1 cellular context compared by ENCODE assay signal in the genomic region with DNA sequence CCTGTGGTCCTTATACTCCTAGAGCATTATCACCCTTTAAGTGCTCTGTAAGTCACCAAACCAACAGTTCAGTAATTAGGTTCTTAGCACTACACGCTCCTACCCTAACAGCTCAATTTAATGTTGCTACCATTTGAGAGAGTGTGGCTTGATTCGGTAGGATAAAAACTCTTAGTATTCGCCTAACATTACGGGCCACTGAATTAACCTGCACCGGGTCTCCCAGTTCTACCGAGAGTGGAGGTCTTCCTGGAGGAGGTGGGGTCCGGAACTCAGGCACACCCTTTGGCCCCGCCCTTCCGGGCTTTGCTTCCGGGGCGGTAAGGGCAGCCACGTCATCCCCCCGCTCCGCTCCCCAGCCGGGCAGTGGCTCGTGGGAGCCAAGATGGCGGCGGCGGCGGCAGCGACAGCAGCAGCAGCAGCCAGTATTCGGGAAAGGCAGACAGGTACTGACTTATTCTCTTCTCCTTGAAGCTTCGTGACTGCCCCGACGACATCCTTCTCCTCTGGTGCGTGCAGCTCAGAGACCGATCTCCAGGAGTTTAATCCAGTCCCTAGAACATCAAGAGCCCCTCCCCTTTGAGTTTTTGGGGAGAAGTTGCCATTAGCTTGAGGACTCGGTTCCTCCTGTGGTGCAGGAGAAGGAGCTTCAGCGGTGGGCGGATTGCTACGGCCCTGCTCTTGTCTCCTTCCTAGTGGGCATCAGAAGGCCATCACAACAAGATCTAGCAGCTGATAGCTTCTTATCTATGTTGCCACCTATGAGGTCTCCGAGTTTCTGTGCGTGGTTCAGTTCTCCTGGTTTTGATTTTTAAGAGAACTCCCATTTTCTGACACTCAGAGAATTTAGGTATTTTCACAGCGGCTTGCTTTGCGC.
TF ChIP-seq lines count a peak whose summit lies in the region.

A gene with protein sequence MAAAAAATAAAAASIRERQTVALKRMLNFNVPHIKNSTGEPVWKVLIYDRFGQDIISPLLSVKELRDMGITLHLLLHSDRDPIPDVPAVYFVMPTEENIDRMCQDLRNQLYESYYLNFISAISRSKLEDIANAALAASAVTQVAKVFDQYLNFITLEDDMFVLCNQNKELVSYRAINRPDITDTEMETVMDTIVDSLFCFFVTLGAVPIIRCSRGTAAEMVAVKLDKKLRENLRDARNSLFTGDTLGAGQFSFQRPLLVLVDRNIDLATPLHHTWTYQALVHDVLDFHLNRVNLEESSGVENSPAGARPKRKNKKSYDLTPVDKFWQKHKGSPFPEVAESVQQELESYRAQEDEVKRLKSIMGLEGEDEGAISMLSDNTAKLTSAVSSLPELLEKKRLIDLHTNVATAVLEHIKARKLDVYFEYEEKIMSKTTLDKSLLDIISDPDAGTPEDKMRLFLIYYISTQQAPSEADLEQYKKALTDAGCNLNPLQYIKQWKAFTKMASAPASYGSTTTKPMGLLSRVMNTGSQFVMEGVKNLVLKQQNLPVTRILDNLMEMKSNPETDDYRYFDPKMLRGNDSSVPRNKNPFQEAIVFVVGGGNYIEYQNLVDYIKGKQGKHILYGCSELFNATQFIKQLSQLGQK (plus strand): TSS at position 366 of the 877 bp plus-strand sequence. CDS start 20 bp downstream, at position 386.

TF ChIP-seq in HepG2, 621 proteins besides CTCF, POLR2A, EP300 and RAD21 (continued from another document and continues in another):
- TF ChIP-seq ZNF24 (IDR thresholded peaks at IDR 0.05): peak; percentile 39; the same call in 1 of the 2 replicates
- TF ChIP-seq ZNF34 (CRISPR knock-in tag; IDR thresholded peaks at IDR 0.05; ENCODE audit: borderline replicate concordance): peak; percentile 99
- TF ChIP-seq, protein P1, sequence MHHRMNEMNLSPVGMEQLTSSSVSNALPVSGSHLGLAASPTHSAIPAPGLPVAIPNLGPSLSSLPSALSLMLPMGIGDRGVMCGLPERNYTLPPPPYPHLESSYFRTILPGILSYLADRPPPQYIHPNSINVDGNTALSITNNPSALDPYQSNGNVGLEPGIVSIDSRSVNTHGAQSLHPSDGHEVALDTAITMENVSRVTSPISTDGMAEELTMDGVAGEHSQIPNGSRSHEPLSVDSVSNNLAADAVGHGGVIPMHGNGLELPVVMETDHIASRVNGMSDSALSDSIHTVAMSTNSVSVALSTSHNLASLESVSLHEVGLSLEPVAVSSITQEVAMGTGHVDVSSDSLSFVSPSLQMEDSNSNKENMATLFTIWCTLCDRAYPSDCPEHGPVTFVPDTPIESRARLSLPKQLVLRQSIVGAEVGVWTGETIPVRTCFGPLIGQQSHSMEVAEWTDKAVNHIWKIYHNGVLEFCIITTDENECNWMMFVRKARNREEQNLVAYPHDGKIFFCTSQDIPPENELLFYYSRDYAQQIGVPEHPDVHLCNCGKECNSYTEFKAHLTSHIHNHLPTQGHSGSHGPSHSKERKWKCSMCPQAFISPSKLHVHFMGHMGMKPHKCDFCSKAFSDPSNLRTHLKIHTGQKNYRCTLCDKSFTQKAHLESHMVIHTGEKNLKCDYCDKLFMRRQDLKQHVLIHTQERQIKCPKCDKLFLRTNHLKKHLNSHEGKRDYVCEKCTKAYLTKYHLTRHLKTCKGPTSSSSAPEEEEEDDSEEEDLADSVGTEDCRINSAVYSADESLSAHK (CRISPR knock-in tag; IDR thresholded peaks at IDR 0.05; ENCODE audit: borderline replicate concordance): peak; percentile 91; the same call in 1 of the 2 replicates
- peak; percentile 100 for TF ChIP-seq ELF4 (CRISPR knock-in tag; IDR thresholded peaks at IDR 0.05; ENCODE audit: borderline replicate concordance)
- TF ChIP-seq NR2F6 (IDR thresholded peaks at IDR 0.05): peak; percentile 39
- peak; percentile 88 for TF ChIP-seq NR2F6 (CRISPR knock-in tag; IDR thresholded peaks at IDR 0.05)
- TF ChIP-seq ZNF205 (CRISPR knock-in tag; IDR thresholded peaks at IDR 0.05): peak; percentile 93
- no peak; the same call in 1 of the 2 replicates for TF ChIP-seq JDP2 (CRISPR knock-in tag; IDR thresholded peaks at IDR 0.05; ENCODE audit: borderline replicate concordance)
- peak in 1 of 2 experiments; percentile 23; a peak in 1 of 4 replicates for TF ChIP-seq MAFK (conservative IDR thresholded peaks at IDR 0.05 in 1 of 2, IDR thresholded peaks at IDR 0.05 in 1 of 2; ENCODE audit: low read length in 2 of 2)
- TF ChIP-seq, protein P2, sequence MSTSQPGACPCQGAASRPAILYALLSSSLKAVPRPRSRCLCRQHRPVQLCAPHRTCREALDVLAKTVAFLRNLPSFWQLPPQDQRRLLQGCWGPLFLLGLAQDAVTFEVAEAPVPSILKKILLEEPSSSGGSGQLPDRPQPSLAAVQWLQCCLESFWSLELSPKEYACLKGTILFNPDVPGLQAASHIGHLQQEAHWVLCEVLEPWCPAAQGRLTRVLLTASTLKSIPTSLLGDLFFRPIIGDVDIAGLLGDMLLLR (CRISPR knock-in tag; IDR thresholded peaks at IDR 0.05): peak; percentile 97; the same call in 1 of the 2 replicates
- TF ChIP-seq, protein P3, sequence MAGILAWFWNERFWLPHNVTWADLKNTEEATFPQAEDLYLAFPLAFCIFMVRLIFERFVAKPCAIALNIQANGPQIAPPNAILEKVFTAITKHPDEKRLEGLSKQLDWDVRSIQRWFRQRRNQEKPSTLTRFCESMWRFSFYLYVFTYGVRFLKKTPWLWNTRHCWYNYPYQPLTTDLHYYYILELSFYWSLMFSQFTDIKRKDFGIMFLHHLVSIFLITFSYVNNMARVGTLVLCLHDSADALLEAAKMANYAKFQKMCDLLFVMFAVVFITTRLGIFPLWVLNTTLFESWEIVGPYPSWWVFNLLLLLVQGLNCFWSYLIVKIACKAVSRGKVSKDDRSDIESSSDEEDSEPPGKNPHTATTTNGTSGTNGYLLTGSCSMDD (CRISPR knock-in tag; IDR thresholded peaks at IDR 0.05): no peak
- TF ChIP-seq, protein P4, sequence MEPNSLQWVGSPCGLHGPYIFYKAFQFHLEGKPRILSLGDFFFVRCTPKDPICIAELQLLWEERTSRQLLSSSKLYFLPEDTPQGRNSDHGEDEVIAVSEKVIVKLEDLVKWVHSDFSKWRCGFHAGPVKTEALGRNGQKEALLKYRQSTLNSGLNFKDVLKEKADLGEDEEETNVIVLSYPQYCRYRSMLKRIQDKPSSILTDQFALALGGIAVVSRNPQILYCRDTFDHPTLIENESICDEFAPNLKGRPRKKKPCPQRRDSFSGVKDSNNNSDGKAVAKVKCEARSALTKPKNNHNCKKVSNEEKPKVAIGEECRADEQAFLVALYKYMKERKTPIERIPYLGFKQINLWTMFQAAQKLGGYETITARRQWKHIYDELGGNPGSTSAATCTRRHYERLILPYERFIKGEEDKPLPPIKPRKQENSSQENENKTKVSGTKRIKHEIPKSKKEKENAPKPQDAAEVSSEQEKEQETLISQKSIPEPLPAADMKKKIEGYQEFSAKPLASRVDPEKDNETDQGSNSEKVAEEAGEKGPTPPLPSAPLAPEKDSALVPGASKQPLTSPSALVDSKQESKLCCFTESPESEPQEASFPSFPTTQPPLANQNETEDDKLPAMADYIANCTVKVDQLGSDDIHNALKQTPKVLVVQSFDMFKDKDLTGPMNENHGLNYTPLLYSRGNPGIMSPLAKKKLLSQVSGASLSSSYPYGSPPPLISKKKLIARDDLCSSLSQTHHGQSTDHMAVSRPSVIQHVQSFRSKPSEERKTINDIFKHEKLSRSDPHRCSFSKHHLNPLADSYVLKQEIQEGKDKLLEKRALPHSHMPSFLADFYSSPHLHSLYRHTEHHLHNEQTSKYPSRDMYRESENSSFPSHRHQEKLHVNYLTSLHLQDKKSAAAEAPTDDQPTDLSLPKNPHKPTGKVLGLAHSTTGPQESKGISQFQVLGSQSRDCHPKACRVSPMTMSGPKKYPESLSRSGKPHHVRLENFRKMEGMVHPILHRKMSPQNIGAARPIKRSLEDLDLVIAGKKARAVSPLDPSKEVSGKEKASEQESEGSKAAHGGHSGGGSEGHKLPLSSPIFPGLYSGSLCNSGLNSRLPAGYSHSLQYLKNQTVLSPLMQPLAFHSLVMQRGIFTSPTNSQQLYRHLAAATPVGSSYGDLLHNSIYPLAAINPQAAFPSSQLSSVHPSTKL (CRISPR knock-in tag; IDR thresholded peaks at IDR 0.05): peak; percentile 96
- no peak for TF ChIP-seq ZNF558 (CRISPR knock-in tag; IDR thresholded peaks at IDR 0.05; ENCODE audit: borderline replicate concordance)
- peak; percentile 99 for TF ChIP-seq ZNF678 (CRISPR knock-in tag; IDR thresholded peaks at IDR 0.05)
- TF ChIP-seq, protein P5, sequence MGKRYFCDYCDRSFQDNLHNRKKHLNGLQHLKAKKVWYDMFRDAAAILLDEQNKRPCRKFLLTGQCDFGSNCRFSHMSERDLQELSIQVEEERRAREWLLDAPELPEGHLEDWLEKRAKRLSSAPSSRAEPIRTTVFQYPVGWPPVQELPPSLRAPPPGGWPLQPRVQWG (CRISPR knock-in tag; IDR thresholded peaks at IDR 0.05; ENCODE audit: borderline replicate concordance, low read depth): no peak
- no peak for TF ChIP-seq ATM (IDR thresholded peaks at IDR 0.05; ENCODE audit: borderline replicate concordance)
- peak; percentile 89; the same call in 1 of the 2 replicates for TF ChIP-seq MLLT10 (CRISPR knock-in tag; IDR thresholded peaks at IDR 0.05)
- no peak; the same call in none of the 2 replicates for TF ChIP-seq ZNF468 (CRISPR knock-in tag; IDR thresholded peaks at IDR 0.05)
- peak; percentile 62; the same call in 1 of the 2 replicates for TF ChIP-seq SMARCC2 (IDR thresholded peaks at IDR 0.05)
- peak; percentile 99 for TF ChIP-seq SNAPC2 (CRISPR knock-in tag; IDR thresholded peaks at IDR 0.05)
- peak; percentile 68; the same call in 1 of the 2 replicates for TF ChIP-seq ZNF251 (CRISPR knock-in tag; IDR thresholded peaks at IDR 0.05)
- TF ChIP-seq MED13 (CRISPR knock-in tag; IDR thresholded peaks at IDR 0.05): peak; percentile 93
- TF ChIP-seq, protein P6, sequence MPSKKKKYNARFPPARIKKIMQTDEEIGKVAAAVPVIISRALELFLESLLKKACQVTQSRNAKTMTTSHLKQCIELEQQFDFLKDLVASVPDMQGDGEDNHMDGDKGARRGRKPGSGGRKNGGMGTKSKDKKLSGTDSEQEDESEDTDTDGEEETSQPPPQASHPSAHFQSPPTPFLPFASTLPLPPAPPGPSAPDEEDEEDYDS (CRISPR knock-in tag; IDR thresholded peaks at IDR 0.05): peak; percentile 98
- peak; percentile 74 for TF ChIP-seq RFX5 (IDR thresholded peaks at IDR 0.05; ENCODE audit: low read depth, low read length)
- TF ChIP-seq ZFP36 (IDR thresholded peaks at IDR 0.05; ENCODE audit: borderline replicate concordance, low read depth, low read length, partially characterized antibody): peak; percentile 100
- TF ChIP-seq, protein P7, sequence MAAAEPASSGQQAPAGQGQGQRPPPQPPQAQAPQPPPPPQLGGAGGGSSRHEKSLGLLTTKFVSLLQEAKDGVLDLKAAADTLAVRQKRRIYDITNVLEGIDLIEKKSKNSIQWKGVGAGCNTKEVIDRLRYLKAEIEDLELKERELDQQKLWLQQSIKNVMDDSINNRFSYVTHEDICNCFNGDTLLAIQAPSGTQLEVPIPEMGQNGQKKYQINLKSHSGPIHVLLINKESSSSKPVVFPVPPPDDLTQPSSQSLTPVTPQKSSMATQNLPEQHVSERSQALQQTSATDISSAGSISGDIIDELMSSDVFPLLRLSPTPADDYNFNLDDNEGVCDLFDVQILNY (CRISPR knock-in tag; conservative IDR thresholded peaks at IDR 0.05): peak; percentile 92
- TF ChIP-seq, protein P8, sequence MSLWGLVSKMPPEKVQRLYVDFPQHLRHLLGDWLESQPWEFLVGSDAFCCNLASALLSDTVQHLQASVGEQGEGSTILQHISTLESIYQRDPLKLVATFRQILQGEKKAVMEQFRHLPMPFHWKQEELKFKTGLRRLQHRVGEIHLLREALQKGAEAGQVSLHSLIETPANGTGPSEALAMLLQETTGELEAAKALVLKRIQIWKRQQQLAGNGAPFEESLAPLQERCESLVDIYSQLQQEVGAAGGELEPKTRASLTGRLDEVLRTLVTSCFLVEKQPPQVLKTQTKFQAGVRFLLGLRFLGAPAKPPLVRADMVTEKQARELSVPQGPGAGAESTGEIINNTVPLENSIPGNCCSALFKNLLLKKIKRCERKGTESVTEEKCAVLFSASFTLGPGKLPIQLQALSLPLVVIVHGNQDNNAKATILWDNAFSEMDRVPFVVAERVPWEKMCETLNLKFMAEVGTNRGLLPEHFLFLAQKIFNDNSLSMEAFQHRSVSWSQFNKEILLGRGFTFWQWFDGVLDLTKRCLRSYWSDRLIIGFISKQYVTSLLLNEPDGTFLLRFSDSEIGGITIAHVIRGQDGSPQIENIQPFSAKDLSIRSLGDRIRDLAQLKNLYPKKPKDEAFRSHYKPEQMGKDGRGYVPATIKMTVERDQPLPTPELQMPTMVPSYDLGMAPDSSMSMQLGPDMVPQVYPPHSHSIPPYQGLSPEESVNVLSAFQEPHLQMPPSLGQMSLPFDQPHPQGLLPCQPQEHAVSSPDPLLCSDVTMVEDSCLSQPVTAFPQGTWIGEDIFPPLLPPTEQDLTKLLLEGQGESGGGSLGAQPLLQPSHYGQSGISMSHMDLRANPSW (CRISPR knock-in tag; IDR thresholded peaks at IDR 0.05; ENCODE audit: borderline replicate concordance): peak; percentile 90; the same call in 1 of the 2 replicates
- TF ChIP-seq, protein P9, sequence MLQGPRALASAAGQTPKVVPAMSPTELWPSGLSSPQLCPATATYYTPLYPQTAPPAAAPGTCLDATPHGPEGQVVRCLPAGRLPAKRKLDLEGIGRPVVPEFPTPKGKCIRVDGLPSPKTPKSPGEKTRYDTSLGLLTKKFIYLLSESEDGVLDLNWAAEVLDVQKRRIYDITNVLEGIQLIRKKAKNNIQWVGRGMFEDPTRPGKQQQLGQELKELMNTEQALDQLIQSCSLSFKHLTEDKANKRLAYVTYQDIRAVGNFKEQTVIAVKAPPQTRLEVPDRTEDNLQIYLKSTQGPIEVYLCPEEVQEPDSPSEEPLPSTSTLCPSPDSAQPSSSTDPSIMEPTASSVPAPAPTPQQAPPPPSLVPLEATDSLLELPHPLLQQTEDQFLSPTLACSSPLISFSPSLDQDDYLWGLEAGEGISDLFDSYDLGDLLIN (CRISPR knock-in tag; IDR thresholded peaks at IDR 0.05; ENCODE audit: borderline replicate concordance): peak; percentile 67; the same call in 1 of the 2 replicates
- TF ChIP-seq MEIS2 (CRISPR knock-in tag; IDR thresholded peaks at IDR 0.05): peak; percentile 97
- peak; percentile 100 for TF ChIP-seq PHF8 (CRISPR knock-in tag; IDR thresholded peaks at IDR 0.05)
- TF ChIP-seq, protein P10, sequence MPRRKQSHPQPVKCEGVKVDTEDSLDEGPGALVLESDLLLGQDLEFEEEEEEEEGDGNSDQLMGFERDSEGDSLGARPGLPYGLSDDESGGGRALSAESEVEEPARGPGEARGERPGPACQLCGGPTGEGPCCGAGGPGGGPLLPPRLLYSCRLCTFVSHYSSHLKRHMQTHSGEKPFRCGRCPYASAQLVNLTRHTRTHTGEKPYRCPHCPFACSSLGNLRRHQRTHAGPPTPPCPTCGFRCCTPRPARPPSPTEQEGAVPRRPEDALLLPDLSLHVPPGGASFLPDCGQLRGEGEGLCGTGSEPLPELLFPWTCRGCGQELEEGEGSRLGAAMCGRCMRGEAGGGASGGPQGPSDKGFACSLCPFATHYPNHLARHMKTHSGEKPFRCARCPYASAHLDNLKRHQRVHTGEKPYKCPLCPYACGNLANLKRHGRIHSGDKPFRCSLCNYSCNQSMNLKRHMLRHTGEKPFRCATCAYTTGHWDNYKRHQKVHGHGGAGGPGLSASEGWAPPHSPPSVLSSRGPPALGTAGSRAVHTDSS (CRISPR knock-in tag; conservative IDR thresholded peaks at IDR 0.05): peak; percentile 70; the same call in 1 of the 2 replicates
- TF ChIP-seq HDAC6 (IDR thresholded peaks at IDR 0.05; ENCODE audit: low read depth, low read length): no peak; the same call in 1 of the 2 replicates
- TF ChIP-seq, protein P11, sequence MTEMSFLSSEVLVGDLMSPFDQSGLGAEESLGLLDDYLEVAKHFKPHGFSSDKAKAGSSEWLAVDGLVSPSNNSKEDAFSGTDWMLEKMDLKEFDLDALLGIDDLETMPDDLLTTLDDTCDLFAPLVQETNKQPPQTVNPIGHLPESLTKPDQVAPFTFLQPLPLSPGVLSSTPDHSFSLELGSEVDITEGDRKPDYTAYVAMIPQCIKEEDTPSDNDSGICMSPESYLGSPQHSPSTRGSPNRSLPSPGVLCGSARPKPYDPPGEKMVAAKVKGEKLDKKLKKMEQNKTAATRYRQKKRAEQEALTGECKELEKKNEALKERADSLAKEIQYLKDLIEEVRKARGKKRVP (CRISPR knock-in tag; IDR thresholded peaks at IDR 0.05): peak in 1 of 2 experiments; percentile 92; a peak in 2 of 4 replicates
- TF ChIP-seq RFX3 (CRISPR knock-in tag; IDR thresholded peaks at IDR 0.05): peak; percentile 53; the same call in 1 of the 2 replicates
